8 cellular contexts compared by ENCODE assay signal in the genomic region with DNA sequence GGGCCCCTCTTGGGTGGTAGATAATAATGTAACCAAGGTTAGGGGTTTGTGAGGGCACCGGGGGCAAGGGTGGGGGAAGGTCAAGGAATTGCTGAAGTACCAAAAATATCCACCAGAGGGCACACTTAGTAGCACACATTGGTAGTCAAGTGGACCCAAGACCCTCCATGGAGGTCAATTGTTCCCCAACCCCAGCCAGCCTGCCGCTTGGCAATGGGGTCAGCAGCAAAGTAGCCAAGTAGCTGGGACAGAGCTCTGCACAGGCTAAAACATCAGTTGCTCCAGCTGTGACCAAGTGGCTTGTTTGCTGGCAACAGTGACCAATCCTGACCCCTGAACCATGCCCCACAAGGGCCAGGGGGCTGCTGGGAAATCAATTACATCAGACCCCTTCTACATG.
A peak's percentile ranks its signal among the peaks of the same experiment; 100 is the strongest.
DNase-seq lines count a peak whose midpoint lies in the region; ATAC-seq and TF ChIP-seq lines count a peak whose summit lies in the region.

No MANE protein-coding gene starts in this region.

- intact Hi-C loops in spleen (cut with DNase I; ENCODE audit: low total_unique reads) = loop anchor here (5.0 kb wide), 2 partner anchors 164 to 184 kb away; no protein-coding TSS in a partner anchor

- no peaks in the 10 kb centered on the region for H3K9me3 Mint-ChIP-seq in CD8-positive, alpha-beta memory T cell

- 16 to 43% (median 30%) methylated on average over 2 of the region's 2 CpGs for WGBS in spleen, 5 donors

- POLR2A ChIA-PET in CD8-positive, alpha-beta memory T cell (lab: Charles Lee) = no interaction called here

- H3K4me1 ChIP-seq in CD8-positive, alpha-beta memory T cell (ENCODE audit: insufficient read depth, low read length) = no peaks in the 10 kb centered on the region
- H3K4me1 ChIP-seq in Peyer's patch (no peaks in the 10 kb centered on the region), spleen (peaks cover 0 to 7% (median 0%) of the 10 kb centered on the region in 6 donors)

- no peaks in the 10 kb centered on the region for H3K27me3 ChIP-seq in CD8-positive, alpha-beta memory T cell (ENCODE audit: insufficient read depth, low read length, poor library complexity, severe bottlenecking)
- H3K27me3 ChIP-seq in Peyer's patch (no peaks in the 10 kb centered on the region), spleen (replicated peaks in 1 of 7) (no peaks in the 10 kb centered on the region)

- no peaks in the 10 kb centered on the region for H3K36me3 ChIP-seq in CD8-positive, alpha-beta memory T cell (ENCODE audit: insufficient read depth, low read length)
- H3K36me3 ChIP-seq in Peyer's patch = peaks cover 0 to 6% (median 0%) of the 10 kb centered on the region in 3 donors
- peaks cover 0 to 79% (median under 1%) of the 10 kb centered on the region in 6 donors for H3K36me3 ChIP-seq in spleen

- TF ChIP-seq CTCF in Peyer's patch (IDR thresholded peaks at IDR 0.05) (peak; percentile 33 to 78 (median 76)), spleen (IDR thresholded peaks at IDR 0.05 in 8 of 11, conservative IDR thresholded peaks at IDR 0.05 in 3 of 11) (peak; percentile 52 to 92 (median 82))

- no peak overlapping the region for H3K4me3 ChIP-seq in CD8-positive, alpha-beta memory T cell (ENCODE audit: low read length)
- H3K4me3 ChIP-seq in Peyer's patch = no peak overlapping the region
- no peak overlapping the region for H3K4me3 ChIP-seq in spleen

- TF ChIP-seq POLR2A in Peyer's patch (IDR thresholded peaks at IDR 0.05) (no peak), spleen (IDR thresholded peaks at IDR 0.05) (no peak)

- no peak overlapping the region for H3K4me3 Mint-ChIP-seq in CD8-positive, alpha-beta memory T cell

- no peak overlapping the region for H3K27ac Mint-ChIP-seq in CD8-positive, alpha-beta memory T cell

- H3K27me3 Mint-ChIP-seq in CD8-positive, alpha-beta memory T cell = no peaks in the 10 kb centered on the region

- CTCF ChIA-PET in CD8-positive, alpha-beta memory T cell (lab: Charles Lee) = interaction anchor here (0.8 to 9.5 kb wide), 9 partner anchors 8 to 186 kb away, joined by 3 to 85 read pairs (median 4); no protein-coding TSS in a partner anchor

- H3K9me3 ChIP-seq in CD8-positive, alpha-beta memory T cell (ENCODE audit: low read length) = no peaks in the 10 kb centered on the region
- H3K9me3 ChIP-seq in Peyer's patch (no peaks in the 10 kb centered on the region), spleen (no peaks in the 10 kb centered on the region)

- H3K4me1 Mint-ChIP-seq in CD8-positive, alpha-beta memory T cell = no peaks in the 10 kb centered on the region

- ATAC-seq in GM18907 (IDR thresholded peaks at IDR 0.05; ENCODE audit: unreplicated experiment) = no peak
- no peak for ATAC-seq in HG02970 (IDR thresholded peaks at IDR 0.05; ENCODE audit: low FRiP score, unreplicated experiment)

- H3K36me3 Mint-ChIP-seq in CD8-positive, alpha-beta memory T cell = peaks cover 0 to 5% (median 0%) of the 10 kb centered on the region in 3 donors

- no peak overlapping the region for H3K27ac ChIP-seq in CD8-positive, alpha-beta memory T cell (ENCODE audit: low read depth, low read length)
- H3K27ac ChIP-seq in Peyer's patch (no peak overlapping the region), spleen (no peak overlapping the region)

- peak; percentile 10 to 56 (median 33) for DNase-seq in CD8-positive, alpha-beta memory T cell
- DNase-seq in GM19238 (ENCODE audit: insufficient read length, low spot score) (peak; percentile 56), Peyer's patch (peak; percentile 21 to 51 (median 49)), hepatic stellate cell (ENCODE audit: low spot score) (peak; percentile 66), spleen (peak; percentile 72)
- DNase-seq in activated naive CD8-positive, alpha-beta T cell treated with anti-CD3 and anti-CD28 coated beads, Interleukin-2, amount 50 U/mL, for 16 hours (ENCODE audit: low read depth, low spot score) = peak; percentile 14

Comparison
In these comparisons a context has a peak if more than half of its experiments do, and no peak if none do; other contexts are left out.
1. DNase-seq: peak in every context shown above with its lines; median percentile 72 in spleen; 66 in hepatic stellate cell; 56 in GM19238; 49 in Peyer's patch; 33 in CD8-positive, alpha-beta memory T cell; 14 in activated naive CD8-positive, alpha-beta T cell treated with anti-CD3 and anti-CD28 coated beads, Interleukin-2, amount 50 U/mL, for 16 hours.